Comparison of ENCODE assay signal across 21 cellular contexts in genomic region chr9:116378873-116379272, GRCh38.
"Had no signal": no experiment of that assay in that cellular context is flagged by ENCODE, and none has a peak within 500 bp of the region (broad histone marks: within the 10 kb centered on the region; RNA-seq: fewer than 3 reads in every experiment).

No MANE protein-coding gene starts in this region.

- FAIRE-seq: endothelial cell of umbilical vein, frontal cortex, islet of Langerhans, keratinocyte had no signal

- H3K27me3 ChIP-seq: dorsolateral prefrontal cortex, esophagus muscularis mucosa, gastroesophageal sphincter, heart right ventricle, left lung had no signal

- H3K27ac ChIP-seq: coronary artery, dorsolateral prefrontal cortex, esophagus muscularis mucosa, foreskin keratinocyte, gastroesophageal sphincter, heart right ventricle, left lung, lower lobe of right lung had no signal

- DNase-seq: dermis blood vessel endothelial cell; dorsolateral prefrontal cortex; effector CD4-positive, alpha-beta T cell; effector memory CD4-positive, alpha-beta T cell; foreskin keratinocyte; heart right ventricle; hippocampal formation; left cardiac atrium; left lung; left ventricle myocardium superior; lower lobe of right lung; mesenchymal stem cell; midbrain; naive thymus-derived CD4-positive, alpha-beta T cell had no signal

- H3K4me3 ChIP-seq: coronary artery, dorsolateral prefrontal cortex, esophagus muscularis mucosa, gastroesophageal sphincter, heart right ventricle, left lung, lower lobe of right lung had no signal

- H3K9me3 ChIP-seq: esophagus muscularis mucosa, gastroesophageal sphincter, heart right ventricle, left lung, lower lobe of right lung had no signal

- H3K4me1 ChIP-seq: esophagus muscularis mucosa, gastroesophageal sphincter, left lung had no signal

- ATAC-seq: foreskin keratinocyte; gastroesophageal sphincter; heart right ventricle; left cardiac atrium; left lung; left ventricle myocardium superior; lower lobe of right lung; naive thymus-derived CD4-positive, alpha-beta T cell had no signal

- H3K36me3 ChIP-seq: esophagus muscularis mucosa, gastroesophageal sphincter, heart right ventricle, left lung, lower lobe of right lung had no signal
